10 cellular contexts compared by ENCODE assay signal in the genomic region with DNA sequence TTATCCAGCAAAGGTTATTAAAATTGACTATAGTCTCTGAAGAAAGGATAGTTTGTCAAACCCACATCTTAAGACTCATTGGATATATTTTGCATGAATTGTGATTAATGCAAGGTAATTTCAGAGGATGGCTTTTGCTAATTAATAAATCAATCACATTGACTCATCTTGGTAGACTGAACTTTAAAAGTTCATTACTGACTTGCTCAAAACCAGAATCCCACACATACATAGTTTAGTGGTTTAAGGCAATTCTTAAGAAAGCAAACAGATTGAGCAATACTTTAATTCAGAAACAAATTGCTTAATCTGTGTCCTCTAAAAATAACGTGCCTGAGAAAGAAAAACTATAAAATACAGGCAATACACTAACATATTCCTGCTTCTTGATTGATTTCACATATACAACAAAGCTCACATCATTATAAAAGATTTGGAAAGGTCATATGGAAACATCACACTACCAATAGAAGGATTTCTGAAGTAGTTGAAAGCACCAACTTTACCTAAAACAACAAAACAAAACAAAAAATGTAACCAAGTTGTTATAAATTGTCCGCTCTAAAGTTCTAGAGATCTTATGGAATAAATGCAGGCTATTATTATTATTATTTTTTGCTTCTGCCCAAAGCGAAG.
DNase-seq lines count a peak whose midpoint lies in the region; ATAC-seq and TF ChIP-seq lines count a peak whose summit lies in the region.
"Had no signal": no experiment of that assay in that cellular context is flagged by ENCODE, and none has a peak within 500 bp of the region (broad histone marks: within the 10 kb centered on the region; RNA-seq: fewer than 3 reads in every experiment).

No MANE protein-coding gene starts in this region.

- no peak for TF ChIP-seq CTCF in nephron (IDR thresholded peaks at IDR 0.05; ENCODE audit: unreplicated experiment in 3 of 3)

- H3K4me2 ChIP-seq in BLaER1 treated with 17β-estradiol and CSF1 and Interleukin-3, amounts not matched to agents 10 nM and 100 nM = peak overlapping the region; percentile 8 to 95 (median 69); a peak in 20 of 22 replicates

- no peak overlapping the region for H3K4me3 ChIP-seq in BLaER1 treated with 17β-estradiol and CSF1 and Interleukin-3, amounts not matched to agents 10 nM and 100 nM

- H3K36me3 ChIP-seq in BLaER1 treated with 17β-estradiol and CSF1 and Interleukin-3, amounts not matched to agents 10 nM and 100 nM = no peaks in the 10 kb centered on the region

- H3K27me3 ChIP-seq in BLaER1 treated with 17β-estradiol and CSF1 and Interleukin-3, amounts not matched to agents 10 nM and 100 nM = peaks cover 0 to 11% (median 6%) of the 10 kb centered on the region in 11 experiments; a peak in 7 of 22 replicates

- no peaks in the 10 kb centered on the region for H3K9me3 Mint-ChIP-seq in nephron

- no peaks in the 10 kb centered on the region for H3K27me3 Mint-ChIP-seq in nephron (ENCODE audit: low read depth)

- H3K4me3 Mint-ChIP-seq in nephron = no peak overlapping the region

- peak overlapping the region in 8 of 11 experiments; percentile 9 to 59 (median 32); a peak in 11 of 22 replicates for H3K9ac ChIP-seq in BLaER1 treated with 17β-estradiol and CSF1 and Interleukin-3, amounts not matched to agents 10 nM and 100 nM

- DNase-seq in LHCN-M2 (ENCODE audit: low read depth) = peak; percentile 53
- peak; percentile 41 for DNase-seq in astrocyte of the hippocampus (ENCODE audit: low read depth, low spot score)
- DNase-seq in erythroblast (lab: John Stamatoyannopoulos, UW) = no peak
- no peak for DNase-seq in HPDE6-E6E7 (ENCODE audit: extremely low spot score)
- no peak for DNase-seq in NCI-H1436 treated with DMSO at 0.1 percent for 48 hours (lab: John Stamatoyannopoulos, UW)
- DNase-seq: dermis blood vessel endothelial cell, SHP77 had no signal

- no peak for ATAC-seq in GM19035 (IDR thresholded peaks at IDR 0.05; ENCODE audit: unreplicated experiment)

- peaks cover 60% of the 10 kb centered on the region for H3K4me1 Mint-ChIP-seq in nephron

- peaks cover 68 to 100% (median 91%) of the 10 kb centered on the region in 10 experiments for H3K4me1 ChIP-seq in BLaER1 treated with 17β-estradiol and CSF1 and Interleukin-3, amounts not matched to agents 10 nM and 100 nM

- peak overlapping the region; percentile 32 to 89 (median 64); a peak in 19 of 22 replicates for H3K27ac ChIP-seq in BLaER1 treated with 17β-estradiol and CSF1 and Interleukin-3, amounts not matched to agents 10 nM and 100 nM

- no peaks in the 10 kb centered on the region for H4K20me1 ChIP-seq in BLaER1 treated with 17β-estradiol and CSF1 and Interleukin-3, amounts not matched to agents 10 nM and 100 nM

- H3K9me3 ChIP-seq in BLaER1 treated with 17β-estradiol and CSF1 and Interleukin-3, amounts not matched to agents 10 nM and 100 nM (replicated peaks in 1 of 11) = no peaks in the 10 kb centered on the region

- no peaks in the 10 kb centered on the region for H3K36me3 Mint-ChIP-seq in nephron (ENCODE audit: low read depth)

- no peak for TF ChIP-seq POLR2A in erythroblast (IDR thresholded peaks at IDR 0.05; ENCODE audit: low read length)

- H3K27ac Mint-ChIP-seq in nephron = peak overlapping the region; percentile 46 to 80 (median 53)

Comparison
In these comparisons a context has a peak if more than half of its experiments do, and no peak if none do; other contexts are left out.
1. DNase-seq: peak in LHCN-M2 (single experiment) and astrocyte of the hippocampus (single experiment); none in erythroblast (0 of 2), HPDE6-E6E7 (single experiment) and NCI-H1436 treated with DMSO at 0.1 percent for 48 hours (single experiment).